Comparison of ENCODE assay signal across 20 cellular contexts in the genomic region with DNA sequence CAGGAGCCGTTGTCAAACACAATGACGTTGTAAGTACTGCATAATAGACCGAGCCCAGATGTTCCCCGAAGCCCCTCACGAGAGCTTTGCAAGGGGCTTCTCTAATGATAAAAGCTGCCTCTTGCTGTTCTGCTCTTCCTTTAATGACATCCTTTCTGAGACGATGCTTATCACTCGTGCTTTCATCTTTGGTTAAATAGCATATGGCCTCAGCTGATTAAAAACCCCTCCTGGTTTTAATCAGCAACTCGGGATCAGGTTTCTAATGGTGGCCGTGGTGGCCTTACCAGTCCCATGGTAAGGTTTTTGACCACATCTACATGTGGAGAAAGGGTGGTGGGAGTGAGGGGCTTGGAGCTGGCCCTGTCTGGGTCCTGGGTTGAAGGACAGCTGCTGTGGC. TPM values are rescaled to one million over a fixed set of nuclear protein-coding genes. Genes with fewer than 3 reads are reported as not detected.
DNase-seq lines count a peak whose midpoint lies in the region; ATAC-seq, FAIRE-seq and TF ChIP-seq lines count a peak whose summit lies in the region.
"Had no signal": no experiment of that assay in that cellular context is flagged by ENCODE, and none has a peak within 500 bp of the region (broad histone marks: within the 10 kb centered on the region; RNA-seq: fewer than 3 reads in every experiment).

No MANE protein-coding gene starts in this region.

- no peak overlapping the region for H2AFZ ChIP-seq in Loucy (ENCODE audit: low read length)
- no peak overlapping the region for H2AFZ ChIP-seq in neural progenitor cell (replicated peaks)

- H3K79me2 ChIP-seq in Loucy (ENCODE audit: insufficient read depth, low read length) (no peaks in the 10 kb centered on the region), neural progenitor cell (ENCODE audit: low read depth) (no peaks in the 10 kb centered on the region)

- H3K4me2 ChIP-seq in Loucy (ENCODE audit: low read depth, low read length, poor library complexity, severe bottlenecking) (peak overlapping the region; percentile 5), neural progenitor cell (no peak overlapping the region)

- no peaks in the 10 kb centered on the region for H3F3A ChIP-seq in Loucy (ENCODE audit: low read depth)
- H3F3A ChIP-seq in neural progenitor cell (ENCODE audit: low read depth): no peaks in the 10 kb centered on the region

- peak overlapping the region; percentile 69 for H3K27ac Mint-ChIP-seq in neural progenitor cell
- H3K27ac Mint-ChIP-seq: B cell; CD4-positive, alpha-beta T cell; H9 had no signal

- no peak overlapping the region for H3K27ac ChIP-seq in neural progenitor cell
- H3K27ac ChIP-seq in substantia nigra (ENCODE audit: low read depth, low read length, poor library complexity, severe bottlenecking): no peak overlapping the region

- peaks cover 5% of the 10 kb centered on the region for H3K27me3 Mint-ChIP-seq in neural progenitor cell (ENCODE audit: insufficient read depth, low read depth)
- H3K27me3 Mint-ChIP-seq: B cell; CD4-positive, alpha-beta T cell had no signal

- H3K9me3 ChIP-seq in Loucy (ENCODE audit: insufficient read depth, low read depth, low read length): no peaks in the 10 kb centered on the region
- no peaks in the 10 kb centered on the region for H3K9me3 ChIP-seq in neural progenitor cell (ENCODE audit: low read depth)

- H3K9ac ChIP-seq in Loucy (ENCODE audit: low read depth, low read length, poor library complexity, severe bottlenecking) (no peak overlapping the region), neural progenitor cell (no peak overlapping the region)

- FAIRE-seq in GM12892 (lab: Jason Lieb, UNC): no peak
- FAIRE-seq: G401.6, GM12891, GM19239 had no signal

- peaks cover 16% of the 10 kb centered on the region for H3K36me3 Mint-ChIP-seq in neural progenitor cell

- DNase-seq in NCI-H82 (lab: John Stamatoyannopoulos, UW) (peak; percentile 73), neural progenitor cell (ENCODE audit: low spot score) (no peak), GM12892 (ENCODE audit: insufficient read length) (no peak), substantia nigra (lab: John Stamatoyannopoulos, UW) (no peak)
- no peak for DNase-seq in stimulated activated CD4-positive, alpha-beta T cell treated with anti-CD3 and anti-CD28 coated beads, Interleukin-4, amount 100 ng/mL, for 24 hours
- DNase-seq: C1 segment of cervical spinal cord; Calu3; CD4-positive, alpha-beta T cell; DMS153; DMS79 treated with DMSO at 0.1 percent for 48 hours; EL; GOT3; H9 had no signal

- H3K4me3 ChIP-seq in Loucy (ENCODE audit: low read length, poor library complexity, severe bottlenecking) (no peak overlapping the region), neural progenitor cell (no peak overlapping the region)

- H3K36me3 ChIP-seq in Loucy (ENCODE audit: insufficient read depth, low read length) (no peaks in the 10 kb centered on the region), neural progenitor cell (no peaks in the 10 kb centered on the region)

- TF ChIP-seq CTCF in Loucy (conservative IDR thresholded peaks at IDR 0.05; ENCODE audit: low read length) (no peak), neural progenitor cell (IDR thresholded peaks at IDR 0.05) (no peak)

- no peaks in the 10 kb centered on the region for H4K20me1 ChIP-seq in Loucy (ENCODE audit: insufficient read depth, low read length, poor library complexity, severe bottlenecking)
- no peaks in the 10 kb centered on the region for H4K20me1 ChIP-seq in neural progenitor cell (ENCODE audit: low read depth)

- H3K4me1 Mint-ChIP-seq in neural progenitor cell: peaks cover 44% of the 10 kb centered on the region
- H3K4me1 Mint-ChIP-seq: B cell had no signal

- H3K9me2 ChIP-seq in Loucy (replicated peaks; ENCODE audit: low read depth, low read length): no peaks in the 10 kb centered on the region

- no peak for ATAC-seq in SK-N-SH treated with all-trans-retinoic acid at 6 μM for 48 hours

- TF ChIP-seq POLR2A in GM12892 (IDR thresholded peaks at IDR 0.05; ENCODE audit: low read depth, low read length): no peak

- H3K9me3 Mint-ChIP-seq in neural progenitor cell: no peaks in the 10 kb centered on the region
- H3K9me3 Mint-ChIP-seq: CD4-positive, alpha-beta T cell; H9 had no signal

- peaks cover 7% of the 10 kb centered on the region for H3K4me1 ChIP-seq in Loucy (ENCODE audit: insufficient read depth, low read length, poor library complexity, severe bottlenecking)
- H3K4me1 ChIP-seq in neural progenitor cell: no peaks in the 10 kb centered on the region

- H3K27me3 ChIP-seq in Loucy (ENCODE audit: insufficient read depth, low read length, poor library complexity, severe bottlenecking) (no peaks in the 10 kb centered on the region), neural progenitor cell (no peaks in the 10 kb centered on the region)

- H3K4me3 Mint-ChIP-seq in neural progenitor cell: no peak overlapping the region
- H3K4me3 Mint-ChIP-seq: B cell; CD4-positive, alpha-beta T cell; H9 had no signal

TF ChIP-seq in SK-N-SH treated with all-trans-retinoic acid at 6 μM for 48 hours, 23 proteins besides CTCF, POLR2A, EP300 and RAD21:
- no peak for TF ChIP-seq PPARA (CRISPR knock-in tag; IDR thresholded peaks at IDR 0.05; ENCODE audit: borderline replicate concordance)
- no peak for TF ChIP-seq SNAI2 (CRISPR knock-in tag; IDR thresholded peaks at IDR 0.05)
- TF ChIP-seq OSR1 (CRISPR knock-in tag; IDR thresholded peaks at IDR 0.05): no peak
- no peak for TF ChIP-seq ESRRG (CRISPR knock-in tag; IDR thresholded peaks at IDR 0.05)
- TF ChIP-seq ZNF565 (CRISPR knock-in tag; conservative IDR thresholded peaks at IDR 0.05; ENCODE audit: low read depth): no peak
- TF ChIP-seq ZNF70 (CRISPR knock-in tag; IDR thresholded peaks at IDR 0.05): 0 out of 2 replicates have a peak, but pooled peaks have one; percentile 18
- TF ChIP-seq, protein P1, sequence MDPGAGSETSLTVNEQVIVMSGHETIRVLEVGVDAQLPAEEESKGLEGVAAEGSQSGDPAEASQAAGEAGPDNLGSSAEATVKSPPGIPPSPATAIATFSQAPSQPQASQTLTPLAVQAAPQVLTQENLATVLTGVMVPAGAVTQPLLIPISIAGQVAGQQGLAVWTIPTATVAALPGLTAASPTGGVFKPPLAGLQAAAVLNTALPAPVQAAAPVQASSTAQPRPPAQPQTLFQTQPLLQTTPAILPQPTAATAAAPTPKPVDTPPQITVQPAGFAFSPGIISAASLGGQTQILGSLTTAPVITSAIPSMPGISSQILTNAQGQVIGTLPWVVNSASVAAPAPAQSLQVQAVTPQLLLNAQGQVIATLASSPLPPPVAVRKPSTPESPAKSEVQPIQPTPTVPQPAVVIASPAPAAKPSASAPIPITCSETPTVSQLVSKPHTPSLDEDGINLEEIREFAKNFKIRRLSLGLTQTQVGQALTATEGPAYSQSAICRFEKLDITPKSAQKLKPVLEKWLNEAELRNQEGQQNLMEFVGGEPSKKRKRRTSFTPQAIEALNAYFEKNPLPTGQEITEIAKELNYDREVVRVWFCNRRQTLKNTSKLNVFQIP (CRISPR knock-in tag; IDR thresholded peaks at IDR 0.05; ENCODE audit: borderline replicate concordance, low read depth): no peak

RNA-seq across cellular contexts. Expression of a gene that starts 28.1 kb away (rescaled TPM):
- total RNA-seq in neural progenitor cell (ENCODE audit: low replicate concordance): not detected in 2 replicates
- polyA plus RNA-seq in GM12892 (2012; ENCODE audit: missing spikeins): 14.8 TPM
- total RNA-seq: A172, Calu3, H9 had no signal

RNA-seq across cellular contexts. Expression of a gene that starts 40.4 kb away (rescaled TPM):
- total RNA-seq in neural progenitor cell (ENCODE audit: low replicate concordance): 0.22 TPM in 1 of 2 replicates, not detected in the other
- 7.8 TPM for polyA plus RNA-seq in GM12892 (2012; ENCODE audit: missing spikeins)
- total RNA-seq: A172 had no signal
